ENCODE assay signal across 9 cellular contexts in the genomic region with DNA sequence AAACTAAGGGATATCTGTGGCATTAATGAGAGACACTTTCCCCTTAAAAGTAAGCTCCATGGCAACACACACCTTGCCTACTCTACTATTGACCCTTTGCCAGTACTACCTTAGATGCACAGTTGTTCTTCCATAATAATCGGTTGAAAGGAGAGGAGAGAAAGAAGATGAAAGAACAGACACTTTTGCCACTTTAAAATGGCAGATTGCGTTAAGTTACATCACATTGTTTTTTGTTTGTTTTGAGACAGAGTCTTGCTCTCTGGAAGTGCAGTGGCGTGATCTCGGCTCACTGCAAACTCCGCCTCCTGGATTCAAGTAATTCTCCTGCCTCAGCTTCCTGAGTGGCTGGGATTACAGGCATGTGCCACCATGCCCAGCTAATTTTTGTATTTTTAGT.
"Had no signal": no experiment of that assay in that cellular context is flagged by ENCODE, and none has a peak within 500 bp of the region (broad histone marks: within the 10 kb centered on the region; RNA-seq: fewer than 3 reads in every experiment).

No MANE protein-coding gene starts in this region.

- H3K4me1 Mint-ChIP-seq: GM23338, H9 had no signal

- H3K4me2 ChIP-seq: GM23338, KMS-11 had no signal

- H2AFZ ChIP-seq: GM23338 had no signal

- DNase-seq: H9, HCEC 1CT, IMR-90, KBM-7 had no signal

- H3K27ac Mint-ChIP-seq: GM23338, H9 had no signal

- FAIRE-seq: H1, H54 had no signal

- H3K9me3 Mint-ChIP-seq: GM23338, H9 had no signal

- H3K27ac ChIP-seq: HL-60, KMS-11 had no signal

- H3K4me3 Mint-ChIP-seq: GM23338, H9 had no signal

- H3K9ac ChIP-seq: KMS-11 had no signal

- H3K4me3 ChIP-seq: GM23338 had no signal

- ATAC-seq: GM23338 had no signal
